In the genomic region with DNA sequence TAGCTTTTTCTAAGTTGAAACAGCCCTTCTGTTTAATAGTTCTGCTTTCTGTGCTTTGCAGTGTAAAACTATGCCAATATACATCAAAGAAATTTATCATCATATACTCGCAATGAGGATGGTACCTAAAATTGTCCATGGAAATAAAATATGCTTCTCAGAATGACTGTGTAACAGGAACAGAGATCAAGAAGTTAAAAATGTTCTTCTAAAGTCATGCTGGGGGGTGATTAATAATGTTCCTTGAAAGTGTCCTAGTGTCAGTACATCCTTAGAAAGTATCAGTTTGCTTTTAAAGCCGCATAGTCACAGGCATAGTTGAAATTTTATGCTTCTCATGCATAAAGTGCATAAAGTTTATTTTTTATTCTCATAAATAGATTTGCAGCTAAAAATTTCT, we compare ENCODE assay signal across 19 cellular contexts. TPM values are rescaled to one million over a fixed set of nuclear protein-coding genes. Genes with fewer than 3 reads are reported as not detected.
DNase-seq lines count a peak whose midpoint lies in the region; ATAC-seq lines count a peak whose summit lies in the region.
"Had no signal": no experiment of that assay in that cellular context is flagged by ENCODE, and none has a peak within 500 bp of the region (broad histone marks: within the 10 kb centered on the region; RNA-seq: fewer than 3 reads in every experiment).

No MANE protein-coding gene starts in this region.

- DNase-seq in activated CD4-positive, alpha-beta T cell treated with anti-CD3 and anti-CD28 coated beads for 36 hours: no peak
- no peak for DNase-seq in activated CD4-positive, alpha-beta T cell treated with anti-CD3 and anti-CD28 coated beads for 48 hours
- no peak for DNase-seq in stimulated activated naive B cell treated with anti-CD40 and anti-IgM and Interleukin-4, amounts not matched to agents 10 μg/mL and 1 μg/mL and 100 μg/mL, for 72 hours
- DNase-seq in NCI-H526 treated with DMSO at 0.1 percent for 48 hours (lab: John Stamatoyannopoulos, UW) (no peak), NOMO-1 (lab: John Stamatoyannopoulos, UW; ENCODE audit: unreplicated experiment in 2 of 2) (no peak), G401 (ENCODE audit: low spot score) (no peak)
- DNase-seq: activated CD4-positive, alpha-beta T cell treated with anti-CD3 and anti-CD28 coated beads, Interleukin-2, amount 10 ng/mL, durations not matched to agents 7 days and 5 days; activated T-cell treated with anti-CD3 and anti-CD28 coated beads for 4 hours; CD4-positive, CD25-positive, alpha-beta regulatory T cell; DND-41; effector memory CD8-positive, alpha-beta T cell; IMR-90; MV-4-11; NCI-H2081 treated with DMSO at 0.1 percent for 48 hours; right cardiac atrium; SK-N-SH had no signal

- H3K36me3 Mint-ChIP-seq in activated CD4-positive, alpha-beta T cell treated with anti-CD3 and anti-CD28 coated beads for 36 hours (ENCODE audit: low read depth): peaks cover 10% of the 10 kb centered on the region
- peaks cover 10 to 21% of the 10 kb centered on the region in 2 donors for H3K36me3 Mint-ChIP-seq in stimulated activated naive B cell treated with anti-CD40 and anti-IgM and Interleukin-4, amounts not matched to agents 10 μg/mL and 1 μg/mL and 100 μg/mL, for 72 hours
- H3K36me3 Mint-ChIP-seq: mesothelial cell of epicardium had no signal

- peaks cover 37% of the 10 kb centered on the region for H3K4me1 Mint-ChIP-seq in activated CD4-positive, alpha-beta T cell treated with anti-CD3 and anti-CD28 coated beads for 36 hours
- H3K4me1 Mint-ChIP-seq in stimulated activated naive B cell treated with anti-CD40 and anti-IgM and Interleukin-4, amounts not matched to agents 10 μg/mL and 1 μg/mL and 100 μg/mL, for 72 hours: peaks cover 13 to 37% of the 10 kb centered on the region in 2 donors

- no peak overlapping the region for H3K27ac Mint-ChIP-seq in activated CD4-positive, alpha-beta T cell treated with anti-CD3 and anti-CD28 coated beads for 36 hours
- no peak overlapping the region for H3K27ac Mint-ChIP-seq in stimulated activated naive B cell treated with anti-CD40 and anti-IgM and Interleukin-4, amounts not matched to agents 10 μg/mL and 1 μg/mL and 100 μg/mL, for 72 hours
- H3K27ac Mint-ChIP-seq: activated CD4-positive, alpha-beta T cell treated with anti-CD3 and anti-CD28 coated beads, Interleukin-2, amount 10 ng/mL, durations not matched to agents 7 days and 5 days; mesothelial cell of epicardium had no signal

- POLR2A ChIA-PET in activated CD4-positive, alpha-beta T cell treated with anti-CD3 and anti-CD28 coated beads for 36 hours (lab: Charles Lee): no interaction called here

- intact Hi-C loops in activated CD4-positive, alpha-beta T cell treated with anti-CD3 and anti-CD28 coated beads for 36 hours (cut with DNase I, micrococcal nuclease): no loop called here

- no peaks in the 10 kb centered on the region for H3K9me3 Mint-ChIP-seq in activated CD4-positive, alpha-beta T cell treated with anti-CD3 and anti-CD28 coated beads for 36 hours (ENCODE audit: low read depth)
- H3K9me3 Mint-ChIP-seq in stimulated activated naive B cell treated with anti-CD40 and anti-IgM and Interleukin-4, amounts not matched to agents 10 μg/mL and 1 μg/mL and 100 μg/mL, for 72 hours: no peaks in the 10 kb centered on the region
- H3K9me3 Mint-ChIP-seq: activated CD4-positive, alpha-beta T cell treated with anti-CD3 and anti-CD28 coated beads, Interleukin-2, amount 10 ng/mL, durations not matched to agents 7 days and 5 days; CD4-positive, CD25-positive, alpha-beta regulatory T cell; effector memory CD8-positive, alpha-beta T cell; mesothelial cell of epicardium had no signal

- no peak overlapping the region for H3K4me3 Mint-ChIP-seq in activated CD4-positive, alpha-beta T cell treated with anti-CD3 and anti-CD28 coated beads for 36 hours
- no peak overlapping the region for H3K4me3 Mint-ChIP-seq in stimulated activated naive B cell treated with anti-CD40 and anti-IgM and Interleukin-4, amounts not matched to agents 10 μg/mL and 1 μg/mL and 100 μg/mL, for 72 hours
- H3K4me3 Mint-ChIP-seq: activated CD4-positive, alpha-beta T cell treated with anti-CD3 and anti-CD28 coated beads, Interleukin-2, amount 10 ng/mL, durations not matched to agents 7 days and 5 days; CD4-positive, CD25-positive, alpha-beta regulatory T cell; effector memory CD8-positive, alpha-beta T cell; mesothelial cell of epicardium had no signal

- H3K27me3 Mint-ChIP-seq in activated CD4-positive, alpha-beta T cell treated with anti-CD3 and anti-CD28 coated beads for 36 hours: no peaks in the 10 kb centered on the region
- H3K27me3 Mint-ChIP-seq in stimulated activated naive B cell treated with anti-CD40 and anti-IgM and Interleukin-4, amounts not matched to agents 10 μg/mL and 1 μg/mL and 100 μg/mL, for 72 hours: no peaks in the 10 kb centered on the region
- H3K27me3 Mint-ChIP-seq: activated CD4-positive, alpha-beta T cell treated with anti-CD3 and anti-CD28 coated beads, Interleukin-2, amount 10 ng/mL, durations not matched to agents 7 days and 5 days; CD4-positive, CD25-positive, alpha-beta regulatory T cell; effector memory CD8-positive, alpha-beta T cell had no signal

- ATAC-seq in activated CD4-positive, alpha-beta T cell treated with anti-CD3 and anti-CD28 coated beads for 36 hours: peak; percentile 15
- peak; percentile 50 for ATAC-seq in GM21619 (IDR thresholded peaks at IDR 0.05; ENCODE audit: unreplicated experiment)
- ATAC-seq in HG03159 (IDR thresholded peaks at IDR 0.05; ENCODE audit: unreplicated experiment): peak; percentile 51
- peak; percentile 79 to 84 for ATAC-seq in stimulated activated naive B cell treated with anti-CD40 and anti-IgM and Interleukin-4, amounts not matched to agents 10 μg/mL and 1 μg/mL and 100 μg/mL, for 72 hours (replicated peaks)
- ATAC-seq: effector memory CD8-positive, alpha-beta T cell; right cardiac atrium had no signal

- in situ Hi-C loops in G401 (cut with HindIII; ENCODE audit: low sequenced_read_pairs): no loop called here

- CTCF ChIA-PET in activated CD4-positive, alpha-beta T cell treated with anti-CD3 and anti-CD28 coated beads for 36 hours (lab: Charles Lee): interaction anchor here (0.7 to 1.5 kb wide), 2 partner anchors 8 to 30 kb away, joined by 3 to 4 read pairs; no protein-coding TSS in a partner anchor

RNA-seq across cellular contexts. Expression of gene LRRC70, which starts 4.0 kb away (rescaled TPM):
- under 1 TPM; 0.58 to 0.64 TPM for total RNA-seq in activated CD4-positive, alpha-beta T cell treated with anti-CD3 and anti-CD28 coated beads for 36 hours
- total RNA-seq in G401 (2014; rRNA removed; shearing (Covaris generic)): 0.51 TPM in 1 of 2 replicates, not detected in the other

Comparison
In these comparisons a context has a peak if more than half of its experiments do, and no peak if none do; other contexts are left out.
1. ATAC-seq: peak in every context shown above with its lines; median percentile 82 in stimulated activated naive B cell treated with anti-CD40 and anti-IgM and Interleukin-4, amounts not matched to agents 10 μg/mL and 1 μg/mL and 100 μg/mL, for 72 hours; 51 in HG03159; 50 in GM21619; 15 in activated CD4-positive, alpha-beta T cell treated with anti-CD3 and anti-CD28 coated beads for 36 hours.